ENCODE assay signal across 11 cellular contexts in the genomic region with DNA sequence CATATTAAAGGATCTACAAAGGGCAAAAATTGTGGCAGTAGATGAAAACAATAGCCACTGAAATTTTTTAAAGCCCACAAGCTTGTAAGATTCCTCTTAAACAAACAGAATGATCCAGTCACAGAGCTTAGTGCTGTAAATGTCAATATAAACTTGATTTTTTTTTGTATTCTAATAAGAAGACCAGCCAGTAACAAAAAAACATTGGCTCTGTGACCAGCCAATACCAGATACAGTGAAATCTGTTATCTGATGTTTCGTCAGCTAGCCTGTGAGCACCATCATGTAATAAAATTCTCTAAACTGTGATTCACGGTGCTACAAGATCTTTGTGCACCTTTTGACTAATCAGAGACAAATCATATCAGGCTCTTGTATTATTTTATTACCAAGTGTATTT.
DNase-seq lines count a peak whose midpoint lies in the region; ATAC-seq and TF ChIP-seq lines count a peak whose summit lies in the region.
"Had no signal": no experiment of that assay in that cellular context is flagged by ENCODE, and none has a peak within 500 bp of the region (broad histone marks: within the 10 kb centered on the region; RNA-seq: fewer than 3 reads in every experiment).

No MANE protein-coding gene starts in this region.

- POLR2A ChIA-PET in Panc1 (lab: Charles Lee): no interaction called here

- ATAC-seq in Panc1: peak; percentile 59; the same call in 1 of the 2 replicates
- ATAC-seq in activated T-helper 17 cell treated with anti-CD3 and anti-CD28 coated beads, Interleukin-2, amount 50 U/mL, for 72 hours (replicated peaks): no peak
- no peak for ATAC-seq in HG03378 (IDR thresholded peaks at IDR 0.05; ENCODE audit: unreplicated experiment)

- no peaks in the 10 kb centered on the region for H3K36me3 Mint-ChIP-seq in activated T-helper 17 cell treated with anti-CD3 and anti-CD28 coated beads, Interleukin-2, amount 50 U/mL, for 72 hours (ENCODE audit: low read depth)
- H3K36me3 Mint-ChIP-seq: memory B cell had no signal

- no peaks in the 10 kb centered on the region for H3K4me1 Mint-ChIP-seq in activated T-helper 17 cell treated with anti-CD3 and anti-CD28 coated beads, Interleukin-2, amount 50 U/mL, for 72 hours
- H3K4me1 Mint-ChIP-seq: activated naive CD4-positive, alpha-beta T cell treated with anti-CD3 and anti-CD28 coated beads, Interleukin-2, amount 50 U/mL, for 24 hours had no signal

- CTCF ChIA-PET in Panc1 (lab: Charles Lee): no interaction called here

- no peak for TF ChIP-seq CTCF in Panc1 (IDR thresholded peaks at IDR 0.05)
- no peak for TF ChIP-seq CTCF in parathyroid adenoma (IDR thresholded peaks at IDR 0.05)

- no peaks in the 10 kb centered on the region for H3K9me3 Mint-ChIP-seq in activated T-helper 17 cell treated with anti-CD3 and anti-CD28 coated beads, Interleukin-2, amount 50 U/mL, for 72 hours
- H3K9me3 Mint-ChIP-seq: activated naive CD4-positive, alpha-beta T cell treated with anti-CD3 and anti-CD28 coated beads, Interleukin-2, amount 50 U/mL, for 24 hours; memory B cell had no signal

- BruUV-seq in Panc1 (replicated peaks; lab: Mats Ljungman, UMichigan): no TSS peak

- intact Hi-C loops in Panc1 (cut with micrococcal nuclease; ENCODE audit: unreplicated experiment): no loop called here

- peak overlapping the region; percentile 59 for H2AFZ ChIP-seq in parathyroid adenoma

- H3K9me3 ChIP-seq in Panc1 (ENCODE audit: control insufficient read depth, insufficient read depth, low read depth, low read length) (no peaks in the 10 kb centered on the region), parathyroid adenoma (ENCODE audit: control insufficient read depth, low read length) (no peaks in the 10 kb centered on the region)

- H3K27ac ChIP-seq in Panc1 (ENCODE audit: low read length) (peak overlapping the region; percentile 74), parathyroid adenoma (peak overlapping the region; percentile 92)

- no peak overlapping the region for H3K9ac ChIP-seq in parathyroid adenoma

- H3K4me3 Mint-ChIP-seq in activated T-helper 17 cell treated with anti-CD3 and anti-CD28 coated beads, Interleukin-2, amount 50 U/mL, for 72 hours: no peak overlapping the region
- H3K4me3 Mint-ChIP-seq: activated naive CD4-positive, alpha-beta T cell treated with anti-CD3 and anti-CD28 coated beads, Interleukin-2, amount 50 U/mL, for 24 hours; memory B cell had no signal

- no peak overlapping the region for H3K4me2 ChIP-seq in parathyroid adenoma (ENCODE audit: low read length)

- in situ Hi-C loops in Panc1 (cut with HindIII; ENCODE audit: low pct_unique_long_range_greater_than_20kb, low sequenced_read_pairs): no loop called here

- no peaks in the 10 kb centered on the region for H3K79me2 ChIP-seq in parathyroid adenoma

- H3K27me3 ChIP-seq in Panc1 (ENCODE audit: control insufficient read depth, insufficient read depth, low read length) (no peaks in the 10 kb centered on the region), parathyroid adenoma (ENCODE audit: control insufficient read depth, insufficient read depth, low read length) (no peaks in the 10 kb centered on the region)

- H3K36me3 ChIP-seq in Panc1 (ENCODE audit: control insufficient read depth, insufficient read depth, low read length): no peaks in the 10 kb centered on the region
- H3K36me3 ChIP-seq in parathyroid adenoma (ENCODE audit: control insufficient read depth, insufficient read depth, low read length): no peaks in the 10 kb centered on the region

- no peak overlapping the region for H3K27ac Mint-ChIP-seq in activated T-helper 17 cell treated with anti-CD3 and anti-CD28 coated beads, Interleukin-2, amount 50 U/mL, for 72 hours
- H3K27ac Mint-ChIP-seq: activated naive CD4-positive, alpha-beta T cell treated with anti-CD3 and anti-CD28 coated beads, Interleukin-2, amount 50 U/mL, for 24 hours had no signal

- H3K4me1 ChIP-seq in Panc1 (ENCODE audit: control insufficient read depth, insufficient read depth, low read length) (peaks cover 45% of the 10 kb centered on the region), parathyroid adenoma (peaks cover 31% of the 10 kb centered on the region)

- H3K4me3 ChIP-seq in Panc1 (ENCODE audit: low read depth in 2 of 2, low read length in 2 of 2) (no peak overlapping the region), parathyroid adenoma (ENCODE audit: low read depth, low read length) (no peak overlapping the region)

- DNase-seq in AG08395 (ENCODE audit: low spot score) (peak; percentile 32), Panc1 (ENCODE audit: low read depth, low spot score) (peak; percentile 83), fibroblast of gingiva (ENCODE audit: low read depth) (peak; percentile 50), NCI-H146 treated with DMSO at 0.1 percent for 48 hours (lab: John Stamatoyannopoulos, UW; ENCODE audit: unreplicated experiment) (no peak), T-helper 2 cell (no peak)
- DNase-seq: SIG-M5 had no signal

- H3K27me3 Mint-ChIP-seq in activated T-helper 17 cell treated with anti-CD3 and anti-CD28 coated beads, Interleukin-2, amount 50 U/mL, for 72 hours: no peaks in the 10 kb centered on the region
- H3K27me3 Mint-ChIP-seq: activated naive CD4-positive, alpha-beta T cell treated with anti-CD3 and anti-CD28 coated beads, Interleukin-2, amount 50 U/mL, for 24 hours; memory B cell had no signal

Comparison
In these comparisons a context has a peak if more than half of its experiments do, and no peak if none do; other contexts are left out.
1. DNase-seq: peak in AG08395 (single experiment), Panc1 (single experiment) and fibroblast of gingiva (single experiment); none in NCI-H146 treated with DMSO at 0.1 percent for 48 hours (single experiment) and T-helper 2 cell (0 of 5).